14 cellular contexts compared by ENCODE assay signal in the genomic region with DNA sequence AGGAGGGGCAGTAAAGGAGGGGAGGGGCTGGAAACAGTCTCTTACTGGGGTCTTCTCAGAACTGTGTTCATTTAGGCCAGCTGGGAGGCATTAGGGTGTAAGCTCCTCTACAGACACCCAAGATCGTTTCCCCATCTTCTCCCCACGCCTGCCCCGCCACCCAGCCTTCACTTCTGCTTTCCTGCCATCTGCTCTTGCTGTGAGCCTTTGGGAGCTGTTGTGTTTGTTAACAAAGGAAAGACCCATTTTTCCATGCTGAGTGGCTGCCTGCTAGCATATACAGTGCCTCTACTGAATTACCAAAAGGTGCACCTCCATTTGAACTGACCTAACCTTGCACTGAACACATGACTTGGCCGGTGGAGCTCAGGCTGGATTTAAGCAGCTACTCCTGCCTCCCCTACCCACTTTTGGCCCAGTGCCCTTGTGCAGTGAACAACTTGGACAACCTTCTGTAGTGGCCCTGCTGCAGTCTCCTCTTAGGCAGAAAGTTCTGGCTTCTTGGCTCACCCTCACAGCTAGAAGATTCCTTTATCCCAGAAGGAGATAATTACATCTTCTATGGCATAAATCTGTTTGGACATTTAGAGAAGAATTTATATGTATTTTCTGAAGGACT.
DNase-seq lines count a peak whose midpoint lies in the region; ATAC-seq and TF ChIP-seq lines count a peak whose summit lies in the region.
"Had no signal": no experiment of that assay in that cellular context is flagged by ENCODE, and none has a peak within 500 bp of the region (broad histone marks: within the 10 kb centered on the region; RNA-seq: fewer than 3 reads in every experiment).

No MANE protein-coding gene starts in this region.

- no peak overlapping the region for H3K4me3 ChIP-seq in GM12865 (ENCODE audit: low read depth, low read length)
- no peak overlapping the region for H3K4me3 ChIP-seq in adrenal gland

- DNase-seq in GM12865 (ENCODE audit: low read depth) (peak; percentile 29), NCI-H69 (lab: John Stamatoyannopoulos, UW) (peak; percentile 7), adrenal gland (peak in 4 of 7 donors; percentile 29 to 47 (median 31)), neural crest cell (ENCODE audit: low read depth, low spot score) (no peak), GM10248 (ENCODE audit: extremely low spot score) (no peak), NCI-H2029 treated with DMSO at 0.1 percent for 48 hours (lab: John Stamatoyannopoulos, UW) (no peak)
- no peak for DNase-seq in activated CD4-positive, alpha-beta memory T cell treated with anti-CD3 and anti-CD28 coated beads, Interleukin-2, amount 10 ng/mL, durations not matched to agents 7 days and 5 days
- DNase-seq: activated T-cell treated with anti-CD3 and anti-CD28 coated beads, Interleukin-2, amount 50 U/mL, for 4 hours; amniotic stem cell; foreskin fibroblast; GOT3; NCI-H2081 treated with DMSO at 0.1 percent for 48 hours had no signal

- peak overlapping the region; percentile 62 for H3K27ac Mint-ChIP-seq in neural crest cell (ENCODE audit: unreplicated experiment)
- no peak overlapping the region for H3K27ac Mint-ChIP-seq in activated CD4-positive, alpha-beta memory T cell treated with anti-CD3 and anti-CD28 coated beads, Interleukin-2, amount 10 ng/mL, durations not matched to agents 7 days and 5 days
- H3K27ac Mint-ChIP-seq: WTC11 had no signal

- no peak overlapping the region for H3K4me3 Mint-ChIP-seq in neural crest cell
- H3K4me3 Mint-ChIP-seq in activated CD4-positive, alpha-beta memory T cell treated with anti-CD3 and anti-CD28 coated beads, Interleukin-2, amount 10 ng/mL, durations not matched to agents 7 days and 5 days: no peak overlapping the region
- H3K4me3 Mint-ChIP-seq: activated T-cell treated with anti-CD3 and anti-CD28 coated beads, Interleukin-2, amount 50 U/mL, for 4 hours; WTC11 had no signal

- POLR2A ChIA-PET in GM10248 (lab: Yijun Ruan, JAX): no interaction called here
- POLR2A ChIA-PET in activated CD4-positive, alpha-beta memory T cell treated with anti-CD3 and anti-CD28 coated beads, Interleukin-2, amount 10 ng/mL, durations not matched to agents 7 days and 5 days (lab: Charles Lee): no interaction called here

- intact Hi-C loops in adrenal gland (cut with DNase I): no loop called here

- peak overlapping the region in 1 of 5 donors; percentile 25 for H3K27ac ChIP-seq in adrenal gland

- ATAC-seq in GM19324 (IDR thresholded peaks at IDR 0.05; ENCODE audit: low FRiP score, unreplicated experiment): no peak
- ATAC-seq: activated T-cell treated with anti-CD3 and anti-CD28 coated beads, Interleukin-2, amount 50 U/mL, for 4 hours; WTC11 had no signal

- H3K9me3 ChIP-seq in adrenal gland (replicated peaks in 1 of 3): no peaks in the 10 kb centered on the region

- peaks cover 0 to 16% of the 10 kb centered on the region in 2 donors for H3K4me1 ChIP-seq in adrenal gland (replicated peaks in 1 of 2)

- H3K9me3 Mint-ChIP-seq in neural crest cell: no peaks in the 10 kb centered on the region
- no peaks in the 10 kb centered on the region for H3K9me3 Mint-ChIP-seq in activated CD4-positive, alpha-beta memory T cell treated with anti-CD3 and anti-CD28 coated beads, Interleukin-2, amount 10 ng/mL, durations not matched to agents 7 days and 5 days
- H3K9me3 Mint-ChIP-seq: activated T-cell treated with anti-CD3 and anti-CD28 coated beads, Interleukin-2, amount 50 U/mL, for 4 hours; WTC11 had no signal

- CTCF ChIA-PET in GM10248 (lab: Yijun Ruan, JAX): interaction anchor here (0.6 to 2.7 kb wide), 5 partner anchors 10 to 61 kb away, joined by 3 to 22 read pairs (median 4); no protein-coding TSS in a partner anchor
- CTCF ChIA-PET in activated CD4-positive, alpha-beta memory T cell treated with anti-CD3 and anti-CD28 coated beads, Interleukin-2, amount 10 ng/mL, durations not matched to agents 7 days and 5 days (lab: Charles Lee): interaction anchor here (2.7 kb wide), 1 partner anchor 10 kb away, joined by 10 read pairs; no protein-coding TSS in a partner anchor

- H3K27me3 Mint-ChIP-seq in neural crest cell (ENCODE audit: low read depth): no peaks in the 10 kb centered on the region
- peaks cover 5% of the 10 kb centered on the region for H3K27me3 Mint-ChIP-seq in activated CD4-positive, alpha-beta memory T cell treated with anti-CD3 and anti-CD28 coated beads, Interleukin-2, amount 10 ng/mL, durations not matched to agents 7 days and 5 days

- peaks cover 15% of the 10 kb centered on the region for H3K4me1 Mint-ChIP-seq in neural crest cell
- peaks cover 20% of the 10 kb centered on the region for H3K4me1 Mint-ChIP-seq in activated CD4-positive, alpha-beta memory T cell treated with anti-CD3 and anti-CD28 coated beads, Interleukin-2, amount 10 ng/mL, durations not matched to agents 7 days and 5 days

- no peak for TF ChIP-seq POLR2A in adrenal gland (IDR thresholded peaks at IDR 0.05)

- H3K36me3 ChIP-seq in adrenal gland (replicated peaks in 1 of 2): no peaks in the 10 kb centered on the region

- WGBS in adrenal gland, 4 donors: 59 to 80% (median 66%) methylated on average over 4 of the region's 4 CpGs

- no peaks in the 10 kb centered on the region for H3K36me3 Mint-ChIP-seq in neural crest cell (ENCODE audit: low read depth)
- H3K36me3 Mint-ChIP-seq in activated CD4-positive, alpha-beta memory T cell treated with anti-CD3 and anti-CD28 coated beads, Interleukin-2, amount 10 ng/mL, durations not matched to agents 7 days and 5 days (ENCODE audit: low read depth): no peaks in the 10 kb centered on the region
- H3K36me3 Mint-ChIP-seq: WTC11 had no signal

- TF ChIP-seq CTCF in GM12865 (IDR thresholded peaks at IDR 0.05; ENCODE audit: insufficient read depth, low read depth, low read length, missing control alignments) (no peak), adrenal gland (IDR thresholded peaks at IDR 0.05) (no peak), neural crest cell (conservative IDR thresholded peaks at IDR 0.05) (no peak), GM10248 (IDR thresholded peaks at IDR 0.05; ENCODE audit: control extremely low read depth, extremely low read depth, low read depth, missing control alignments) (no peak)

- no peaks in the 10 kb centered on the region for H3K27me3 ChIP-seq in adrenal gland

Comparison
In these comparisons a context has a peak if more than half of its experiments do, and no peak if none do; other contexts are left out.
1. DNase-seq: peak in GM12865 (single experiment), NCI-H69 (single experiment) and adrenal gland (4 of 7); none in neural crest cell (single experiment), GM10248 (single experiment), activated CD4-positive, alpha-beta memory T cell treated with anti-CD3 and anti-CD28 coated beads, Interleukin-2, amount 10 ng/mL, durations not matched to agents 7 days and 5 days (single experiment) and NCI-H2029 treated with DMSO at 0.1 percent for 48 hours (single experiment).